In the genomic region with DNA sequence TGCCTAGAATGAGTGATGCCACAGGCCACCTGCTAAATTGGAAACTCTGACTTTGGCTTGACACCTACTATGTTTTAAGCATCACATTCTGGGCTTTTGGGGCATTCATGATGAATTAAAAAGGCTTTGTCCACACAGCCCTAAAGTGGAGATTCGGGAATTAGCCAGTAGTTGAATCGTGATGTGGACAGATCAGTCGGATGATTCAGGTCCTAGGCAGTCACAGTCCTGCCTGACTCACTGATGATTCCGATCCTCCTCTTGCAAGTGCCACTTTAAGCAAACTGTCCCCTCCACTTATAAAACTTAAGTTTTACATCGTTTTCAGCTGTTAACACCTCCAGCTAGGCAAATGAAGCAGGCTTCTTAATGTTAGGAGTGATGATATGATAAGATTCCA, we compare ENCODE assay signal across 21 cellular contexts.
DNase-seq lines count a peak whose midpoint lies in the region; ATAC-seq, FAIRE-seq and TF ChIP-seq lines count a peak whose summit lies in the region.
"Had no signal": no experiment of that assay in that cellular context is flagged by ENCODE, and none has a peak within 500 bp of the region (broad histone marks: within the 10 kb centered on the region; RNA-seq: fewer than 3 reads in every experiment).

No MANE protein-coding gene starts in this region.

- H3K36me3 Mint-ChIP-seq in astrocyte (ENCODE audit: low read depth, unreplicated experiment): no peaks in the 10 kb centered on the region
- no peaks in the 10 kb centered on the region for H3K36me3 Mint-ChIP-seq in activated T-cell treated with anti-CD3 and anti-CD28 coated beads, Interleukin-2, amount 50 U/mL, for 4 hours (ENCODE audit: insufficient read depth)

- H3K4me2 ChIP-seq in astrocyte (ENCODE audit: low read length): peak overlapping the region; percentile 51

- in situ Hi-C loops in G401 (cut with HindIII; ENCODE audit: low sequenced_read_pairs): no loop called here

- H4K20me1 ChIP-seq in astrocyte (ENCODE audit: insufficient read depth, low read length): no peaks in the 10 kb centered on the region

- H2AFZ ChIP-seq in astrocyte (ENCODE audit: low read depth, low read length): no peak overlapping the region

- no peak overlapping the region for H3K9ac ChIP-seq in astrocyte (ENCODE audit: low read length)

- H3K36me3 ChIP-seq in astrocyte (ENCODE audit: insufficient read depth, low read length): no peaks in the 10 kb centered on the region
- H3K36me3 ChIP-seq: heart right ventricle, SJCRH30, spleen, thyroid gland had no signal

- H3K4me3 Mint-ChIP-seq in astrocyte (ENCODE audit: unreplicated experiment): no peak overlapping the region
- no peak overlapping the region for H3K4me3 Mint-ChIP-seq in activated T-cell treated with anti-CD3 and anti-CD28 coated beads, Interleukin-2, amount 50 U/mL, for 4 hours
- H3K4me3 Mint-ChIP-seq: nephron had no signal

- H3K27me3 ChIP-seq in astrocyte (ENCODE audit: insufficient read depth, low read length): no peaks in the 10 kb centered on the region
- H3K27me3 ChIP-seq: SJCRH30, thyroid gland had no signal

- peaks cover 3% of the 10 kb centered on the region for H3K27me3 Mint-ChIP-seq in astrocyte (ENCODE audit: low read depth, unreplicated experiment)
- peaks cover 14% of the 10 kb centered on the region for H3K27me3 Mint-ChIP-seq in activated T-cell treated with anti-CD3 and anti-CD28 coated beads, Interleukin-2, amount 50 U/mL, for 4 hours (ENCODE audit: low read depth)

- peaks cover 28% of the 10 kb centered on the region for H3K4me1 Mint-ChIP-seq in astrocyte (ENCODE audit: low read depth, unreplicated experiment)
- no peaks in the 10 kb centered on the region for H3K4me1 Mint-ChIP-seq in activated T-cell treated with anti-CD3 and anti-CD28 coated beads, Interleukin-2, amount 50 U/mL, for 4 hours (ENCODE audit: low read depth)
- H3K4me1 Mint-ChIP-seq: nephron had no signal

- H3K9me3 ChIP-seq in astrocyte (ENCODE audit: insufficient read depth, low read depth, low read length): no peaks in the 10 kb centered on the region
- H3K9me3 ChIP-seq: SJCRH30, spleen, thyroid gland had no signal

- H3K79me2 ChIP-seq in astrocyte (ENCODE audit: insufficient read depth, low read length): no peaks in the 10 kb centered on the region

- peaks cover 14% of the 10 kb centered on the region for H3K4me1 ChIP-seq in astrocyte (ENCODE audit: insufficient read depth, low read length)
- H3K4me1 ChIP-seq: SJCRH30, thyroid gland had no signal

- H3K9me3 Mint-ChIP-seq in astrocyte (ENCODE audit: unreplicated experiment): peaks cover 2% of the 10 kb centered on the region
- no peaks in the 10 kb centered on the region for H3K9me3 Mint-ChIP-seq in activated T-cell treated with anti-CD3 and anti-CD28 coated beads, Interleukin-2, amount 50 U/mL, for 4 hours
- H3K9me3 Mint-ChIP-seq: nephron had no signal

- peak; percentile 72 for FAIRE-seq in astrocyte (lab: Jason Lieb, UNC)
- FAIRE-seq: keratinocyte had no signal

- no peak overlapping the region for H3K27ac ChIP-seq in astrocyte (ENCODE audit: low read depth, low read length)
- H3K27ac ChIP-seq: heart right ventricle, SJCRH30, spleen, thyroid gland had no signal

- H3K4me3 ChIP-seq in astrocyte (ENCODE audit: insufficient read depth, low read depth, low read length): peak overlapping the region; percentile 7
- H3K4me3 ChIP-seq: heart right ventricle, SJCRH30, spleen, thyroid gland had no signal

- ATAC-seq in GM21390 (IDR thresholded peaks at IDR 0.05; ENCODE audit: unreplicated experiment): no peak
- no peak for ATAC-seq in activated T-cell treated with anti-CD3 and anti-CD28 coated beads, Interleukin-2, amount 50 U/mL, for 4 hours
- ATAC-seq: heart right ventricle had no signal

- H3K27ac Mint-ChIP-seq in astrocyte (ENCODE audit: unreplicated experiment): no peak overlapping the region
- H3K27ac Mint-ChIP-seq: nephron had no signal

- no peak for TF ChIP-seq CTCF in astrocyte (IDR thresholded peaks at IDR 0.05; ENCODE audit: insufficient read depth, low read depth, low read length)

- DNase-seq in A172 (ENCODE audit: low spot score): peak; percentile 18
- DNase-seq in HPDE6-E6E7 (ENCODE audit: extremely low spot score): peak; percentile 3
- DNase-seq in astrocyte (ENCODE audit: low read depth): peak; percentile 67
- peak; percentile 61 for DNase-seq in hepatic stellate cell (ENCODE audit: low spot score)
- no peak for DNase-seq in NCI-H82 (lab: John Stamatoyannopoulos, UW)
- DNase-seq in G401 (ENCODE audit: low spot score): no peak
- no peak for DNase-seq in activated T-cell treated with anti-CD3 and anti-CD28 coated beads, Interleukin-2, amount 50 U/mL, for 4 hours
- DNase-seq: 8988T; activated effector memory CD4-positive, alpha-beta T cell treated with Interleukin-2 at 50 U/mL for 16 hours; cortex of kidney; DMS79 treated with DMSO at 0.1 percent for 48 hours; heart right ventricle; mesendoderm; MV-4-11; NCI-H524; SJCRH30; spleen; thyroid gland had no signal

Comparison
In these comparisons a context has a peak if more than half of its experiments do, and no peak if none do; other contexts are left out.
1. DNase-seq: peak in A172 (single experiment), HPDE6-E6E7 (single experiment), astrocyte (single experiment) and hepatic stellate cell (single experiment); none in NCI-H82 (single experiment), G401 (single experiment) and activated T-cell treated with anti-CD3 and anti-CD28 coated beads, Interleukin-2, amount 50 U/mL, for 4 hours (single experiment).